Comparison of ENCODE assay signal across 22 cellular contexts in the genomic region with DNA sequence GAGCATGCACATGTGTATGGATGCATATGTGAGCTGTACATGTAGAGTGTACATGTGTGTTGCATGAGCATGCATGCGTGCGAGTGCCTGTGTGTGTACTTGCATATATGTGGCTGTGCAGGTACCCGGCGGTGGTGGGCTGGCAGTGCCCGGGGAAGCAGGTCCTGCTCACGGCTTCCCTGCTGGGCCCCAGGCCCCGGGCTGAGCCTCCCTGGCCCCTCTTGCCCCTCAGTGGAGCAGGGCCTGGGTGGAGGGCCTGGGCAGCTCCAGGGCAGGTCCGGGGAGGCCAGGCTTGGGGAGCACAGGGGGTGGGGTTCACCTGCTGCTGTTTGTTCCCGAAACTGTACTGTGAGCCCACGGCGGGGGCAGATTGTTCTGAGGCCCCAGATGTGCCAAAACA. TPM values are rescaled to one million over a fixed set of nuclear protein-coding genes. Genes with fewer than 3 reads are reported as not detected.
DNase-seq lines count a peak whose midpoint lies in the region; ATAC-seq, FAIRE-seq and TF ChIP-seq lines count a peak whose summit lies in the region.
"Had no signal": no experiment of that assay in that cellular context is flagged by ENCODE, and none has a peak within 500 bp of the region (broad histone marks: within the 10 kb centered on the region; RNA-seq: fewer than 3 reads in every experiment).

No MANE protein-coding gene starts in this region.

- H3K4me1 Mint-ChIP-seq in neural crest cell = peaks cover 25% of the 10 kb centered on the region
- no peaks in the 10 kb centered on the region for H3K4me1 Mint-ChIP-seq in stimulated activated memory B cell treated with anti-CD40 and anti-IgM and Interleukin-4, amounts not matched to agents 10 μg/mL and 1 μg/mL and 100 μg/mL, for 72 hours
- H3K4me1 Mint-ChIP-seq: CD8-positive, alpha-beta memory T cell had no signal

- H2BK20ac ChIP-seq in H1 (ENCODE audit: low read length) = no peak overlapping the region

- no peak overlapping the region for H2BK5ac ChIP-seq in H1 (ENCODE audit: low read depth, low read length)

- H3K18ac ChIP-seq in H1 (ENCODE audit: extremely low read depth, low read length) = no peak overlapping the region

- 0 out of 4 replicates have a peak, but pooled peaks cover 0 to 3% of the 10 kb centered on the region in 2 experiments for H3K79me2 ChIP-seq in H1 (ENCODE audit: control insufficient read depth in 1 of 2, insufficient read depth in 2 of 2, low read length in 2 of 2)

- H3K4me3 ChIP-seq in heart left ventricle = no peak overlapping the region
- H3K4me3 ChIP-seq in H1 (ENCODE audit: extremely low read depth in 1 of 4, insufficient read depth in 2 of 4, low read depth in 3 of 4, low read length in 4 of 4) = no peak overlapping the region
- no peak overlapping the region for H3K4me3 ChIP-seq in upper lobe of right lung
- H3K4me3 ChIP-seq: BLaER1 treated with 17β-estradiol and CSF1 and Interleukin-3, amounts not matched to agents 10 nM and 100 nM; GM12878; GM23338; PC-9; SJSA1 had no signal

- H4K5ac ChIP-seq in H1 (ENCODE audit: insufficient read length, low read depth, low read length) = no peak overlapping the region

- H3K56ac ChIP-seq in H1 (replicated peaks; ENCODE audit: insufficient read length, low read depth, low read length) = no peak overlapping the region

- TF ChIP-seq CTCF in heart left ventricle (IDR thresholded peaks at IDR 0.05) (no peak), H1 (IDR thresholded peaks at IDR 0.05; ENCODE audit: control extremely low read depth in 1 of 3, insufficient read depth in 1 of 3, low read depth in 1 of 3, low read length in 3 of 3) (no peak), neural crest cell (conservative IDR thresholded peaks at IDR 0.05) (no peak), upper lobe of right lung (IDR thresholded peaks at IDR 0.05) (no peak)

- H3K79me1 ChIP-seq in H1 (ENCODE audit: low read depth, low read length) = no peaks in the 10 kb centered on the region

- no peaks in the 10 kb centered on the region for H3K27me3 Mint-ChIP-seq in neural crest cell (ENCODE audit: low read depth)
- peaks cover 29% of the 10 kb centered on the region for H3K27me3 Mint-ChIP-seq in stimulated activated memory B cell treated with anti-CD40 and anti-IgM and Interleukin-4, amounts not matched to agents 10 μg/mL and 1 μg/mL and 100 μg/mL, for 72 hours
- H3K27me3 Mint-ChIP-seq: CD8-positive, alpha-beta memory T cell had no signal

- no peak overlapping the region for H3K27ac ChIP-seq in heart left ventricle
- no peak overlapping the region for H3K27ac ChIP-seq in H1 (ENCODE audit: low read depth, low read length)
- H3K27ac ChIP-seq in upper lobe of right lung = no peak overlapping the region
- H3K27ac ChIP-seq: BLaER1 treated with 17β-estradiol and CSF1 and Interleukin-3, amounts not matched to agents 10 nM and 100 nM; PC-9; RWPE1; SJSA1 had no signal

- H3K4me2 ChIP-seq in H1 (ENCODE audit: insufficient read depth in 1 of 2, low read depth in 2 of 2, low read length in 2 of 2) = no peak overlapping the region
- H3K4me2 ChIP-seq: BLaER1 treated with 17β-estradiol and CSF1 and Interleukin-3, amounts not matched to agents 10 nM and 100 nM; GM23338; PC-9 had no signal

- H3K4ac ChIP-seq in H1 (replicated peaks; ENCODE audit: insufficient read length, low read depth, low read length) = no peak overlapping the region

- H3K27me3 ChIP-seq in heart left ventricle (peaks cover 0 to 15% (median 0%) of the 10 kb centered on the region in 9 donors), H1 (replicated peaks in 1 of 4; ENCODE audit: control insufficient read depth in 3 of 4, extremely low read depth in 1 of 4, insufficient read depth in 3 of 4, low read length in 3 of 4) (no peaks in the 10 kb centered on the region), upper lobe of right lung (no peaks in the 10 kb centered on the region)
- H3K27me3 ChIP-seq: BLaER1 treated with 17β-estradiol and CSF1 and Interleukin-3, amounts not matched to agents 10 nM and 100 nM; SJSA1 had no signal

- no peak for FAIRE-seq in H1 (lab: Jason Lieb, UNC)
- FAIRE-seq: GM12878 had no signal

- no peak overlapping the region for H3K9ac ChIP-seq in H1 (replicated peaks in 1 of 4; ENCODE audit: extremely low read depth in 1 of 4, low read depth in 3 of 4, low read length in 3 of 4)
- H3K9ac ChIP-seq: BLaER1 treated with 17β-estradiol and CSF1 and Interleukin-3, amounts not matched to agents 10 nM and 100 nM had no signal

- no peak overlapping the region for H2BK12ac ChIP-seq in H1 (ENCODE audit: low read depth, low read length)

- no peak overlapping the region for H3K23ac ChIP-seq in H1 (ENCODE audit: insufficient read length)

- H2AFZ ChIP-seq in H1 (ENCODE audit: low read length) = no peak overlapping the region
- H2AFZ ChIP-seq: GM23338, PC-9 had no signal

- H3K4me1 ChIP-seq in heart left ventricle (peaks cover 0 to 6% (median 0%) of the 10 kb centered on the region in 12 donors), H1 (replicated peaks in 1 of 4; ENCODE audit: control insufficient read depth in 3 of 4, insufficient read depth in 4 of 4, low read length in 3 of 4) (peaks cover 0 to 22% (median 11%) of the 10 kb centered on the region in 4 experiments; a peak in 6 of 7 replicates), upper lobe of right lung (no peaks in the 10 kb centered on the region)
- H3K4me1 ChIP-seq: SJSA1 had no signal

- intact Hi-C loops in heart left ventricle (cut with DNase I) = no loop called here
- intact Hi-C loops in Right ventricle myocardium superior (cut with DNase I) = no loop called here
- intact Hi-C loops in upper lobe of right lung (cut with DNase I) = no loop called here

- H3K27ac Mint-ChIP-seq in neural crest cell (ENCODE audit: unreplicated experiment) = no peak overlapping the region
- no peak overlapping the region for H3K27ac Mint-ChIP-seq in stimulated activated memory B cell treated with anti-CD40 and anti-IgM and Interleukin-4, amounts not matched to agents 10 μg/mL and 1 μg/mL and 100 μg/mL, for 72 hours
- H3K27ac Mint-ChIP-seq: GM23338 had no signal

- H4K91ac ChIP-seq in H1 (replicated peaks; ENCODE audit: insufficient read length, low read length) = peak overlapping the region; percentile 31

- ATAC-seq in heart left ventricle (no peak), Right ventricle myocardium superior (ENCODE audit: poor library complexity) (no peak), upper lobe of right lung (no peak), HG02571 (IDR thresholded peaks at IDR 0.05; ENCODE audit: unreplicated experiment) (no peak)
- no peak for ATAC-seq in stimulated activated memory B cell treated with anti-CD40 and anti-IgM and Interleukin-4, amounts not matched to agents 10 μg/mL and 1 μg/mL and 100 μg/mL, for 72 hours
- ATAC-seq: GM12878 had no signal

- DNase-seq in heart left ventricle (peak in 3 of 5 donors; percentile 14 to 49 (median 16)), Right ventricle myocardium superior (no peak), H1 (ENCODE audit: low read depth in 1 of 2, low spot score in 2 of 2) (no peak), neural crest cell (ENCODE audit: low read depth, low spot score) (no peak), upper lobe of right lung (peak; percentile 40), NCI-H146 (lab: John Stamatoyannopoulos, UW) (no peak)
- DNase-seq: DMS53, EL, KG1, NCI-H1105 treated with DMSO at 0.1 percent for 48 hours, NCI-H1694 treated with DMSO at 0.1 percent for 48 hours, NCI-H2227 treated with DMSO at 0.1 percent for 48 hours, NCI-H524 treated with DMSO at 0.1 percent for 48 hours, PC-9 had no signal

- H3K14ac ChIP-seq in H1 (ENCODE audit: insufficient read length) = no peak overlapping the region

- H4K20me1 ChIP-seq in H1 (replicated peaks in 1 of 2; ENCODE audit: control insufficient read depth in 1 of 2, insufficient read depth in 2 of 2, low read length in 2 of 2) = peaks cover 0 to 15% of the 10 kb centered on the region in 2 experiments

- H3K36me3 Mint-ChIP-seq in neural crest cell (ENCODE audit: low read depth) = no peaks in the 10 kb centered on the region
- no peaks in the 10 kb centered on the region for H3K36me3 Mint-ChIP-seq in stimulated activated memory B cell treated with anti-CD40 and anti-IgM and Interleukin-4, amounts not matched to agents 10 μg/mL and 1 μg/mL and 100 μg/mL, for 72 hours
- H3K36me3 Mint-ChIP-seq: CD8-positive, alpha-beta memory T cell had no signal

- CTCF ChIA-PET in H1 (lab: Charles Lee; ENCODE audit: partially characterized antibody) = no interaction called here

- H3K36me3 ChIP-seq in heart left ventricle = no peaks in the 10 kb centered on the region
- H3K36me3 ChIP-seq in H1 (ENCODE audit: control insufficient read depth in 2 of 4, insufficient read depth in 4 of 4, low read length in 3 of 4) = peaks cover 0 to 4% (median 0%) of the 10 kb centered on the region in 4 experiments; a peak in 1 of 8 replicates
- H3K36me3 ChIP-seq in upper lobe of right lung = no peaks in the 10 kb centered on the region
- H3K36me3 ChIP-seq: SJSA1 had no signal

- no peak overlapping the region for H2AK5ac ChIP-seq in H1 (ENCODE audit: low read depth, low read length)

- no peak overlapping the region; the same call in 1 of the 2 replicates for H4K8ac ChIP-seq in H1 (ENCODE audit: extremely low read depth, insufficient read depth, low read length)

- H2BK15ac ChIP-seq in H1 (ENCODE audit: low read length) = 0 out of 2 replicates have a peak overlapping the region, but pooled peaks have one; percentile 5

- no peaks in the 10 kb centered on the region; the same call in 1 of the 2 replicates for H3K23me2 ChIP-seq in H1 (ENCODE audit: low read depth, low read length)

- no peak overlapping the region for H2BK120ac ChIP-seq in H1 (replicated peaks; ENCODE audit: low read depth, low read length)

- H3K9me3 Mint-ChIP-seq in neural crest cell = no peaks in the 10 kb centered on the region
- H3K9me3 Mint-ChIP-seq in stimulated activated memory B cell treated with anti-CD40 and anti-IgM and Interleukin-4, amounts not matched to agents 10 μg/mL and 1 μg/mL and 100 μg/mL, for 72 hours = peaks cover 3% of the 10 kb centered on the region
- H3K9me3 Mint-ChIP-seq: CD8-positive, alpha-beta memory T cell; GM23338 had no signal

- POLR2A ChIA-PET in H1 (lab: Charles Lee; ENCODE audit: partially characterized antibody) = interaction anchor here (1.4 kb wide), 1 partner anchor 177 kb away, joined by 3 read pairs; no protein-coding TSS in a partner anchor

- H3K4me3 Mint-ChIP-seq in neural crest cell = peak overlapping the region; percentile 35
- no peak overlapping the region for H3K4me3 Mint-ChIP-seq in stimulated activated memory B cell treated with anti-CD40 and anti-IgM and Interleukin-4, amounts not matched to agents 10 μg/mL and 1 μg/mL and 100 μg/mL, for 72 hours
- H3K4me3 Mint-ChIP-seq: CD8-positive, alpha-beta memory T cell; GM23338 had no signal

- 87 to 92% (median 89%) methylated on average over 7 to 11 of the region's 11 CpGs for WGBS in heart left ventricle, 4 donors
- 94% methylated on average over 11 of the region's 11 CpGs; no CpG with 5 or more reads in 1 of the 2 experiments for WGBS in H1 (ENCODE audit: extremely low coverage in 1 of 2, insufficient coverage in 1 of 2, insufficient read length in 1 of 2, insufficient replicate concordance in 2 of 2, low coverage in 1 of 2, low lambda C conversion rate in 2 of 2, missing lambda C conversion rate in 1 of 2), 2 experiments

- no peak for TF ChIP-seq RAD21 in H1 (IDR thresholded peaks at IDR 0.05 in 1 of 2, conservative IDR thresholded peaks at IDR 0.05 in 1 of 2; ENCODE audit: low read depth in 2 of 2, low read length in 2 of 2)

- TF ChIP-seq POLR2A in heart left ventricle (IDR thresholded peaks at IDR 0.05) (no peak), H1 (IDR thresholded peaks at IDR 0.05; ENCODE audit: control extremely low read depth in 1 of 2, low read depth in 2 of 2, low read length in 2 of 2) (no peak)

- no peak for TF ChIP-seq EP300 in H1 (IDR thresholded peaks at IDR 0.05; ENCODE audit: borderline replicate concordance in 1 of 2, low read depth in 2 of 2, low read length in 2 of 2)

- H3K9me3 ChIP-seq in heart left ventricle (no peaks in the 10 kb centered on the region), H1 (ENCODE audit: insufficient read depth in 2 of 2, low read depth in 1 of 2, low read length in 1 of 2) (no peaks in the 10 kb centered on the region), upper lobe of right lung (no peaks in the 10 kb centered on the region)
- H3K9me3 ChIP-seq: BLaER1 treated with 17β-estradiol and CSF1 and Interleukin-3, amounts not matched to agents 10 nM and 100 nM; SJSA1 had no signal

RNA-seq across cellular contexts. Expression of a gene that starts 9.4 kb away (rescaled TPM):
- total RNA-seq in heart left ventricle = 1 to 10 TPM in 1 of 9 donors, under 1 TPM in 8; 0.19 to 3.1 (median 0.33) TPM
- under 1 TPM; 0.27 to 0.30 TPM for polyA plus RNA-seq in heart left ventricle
- total RNA-seq in Right ventricle myocardium superior = 1.00 TPM
- total RNA-seq in H1 (2021; fragmentation: NEBNext Ultra II Directional; extraction: Animal tissue kit (Norgen Biotek cat#: 25700)) = 10.8 and 11.5 TPM in 2 replicates
- 10.8 and 13.3 TPM in 2 replicates for polyA plus RNA-seq in H1 (2011; rRNA removed)
- 10.6 TPM for polyA plus RNA-seq in H1 (2011; cell fraction: cytosol; rRNA removed)
- polyA plus RNA-seq in H1 (2011; cell fraction: nucleus; rRNA removed) = 22.6 TPM
- polyA plus RNA-seq in H1 (2012, experiment 1 of 2) = 10.1 to 16.0 TPM (median 14.1 TPM) in 4 replicates
- 9.8 TPM for polyA plus RNA-seq in H1 (2012, experiment 2 of 2)
- 4.8 TPM for polyA plus RNA-seq in H1 (2013, experiment 1 of 2)
- 5.0 TPM for polyA plus RNA-seq in H1 (2013, experiment 2 of 2)
- 28.5 and 40.4 TPM in 2 replicates for polyA minus RNA-seq in H1 (2011; rRNA and poly(A)+ RNA removed)
- polyA minus RNA-seq in H1 (2011; cell fraction: cytosol; rRNA and poly(A)+ RNA removed) = 7.3 TPM
- polyA minus RNA-seq in H1 (2011; cell fraction: nucleus; rRNA and poly(A)+ RNA removed) = 7.3 TPM
- 18.8 and 19.5 TPM in 2 replicates for total RNA-seq in neural crest cell
- 0.46 TPM for total RNA-seq in upper lobe of right lung
- total RNA-seq: SJSA1 had no signal
- polyA plus RNA-seq: CD8-positive, alpha-beta memory T cell had no signal

RNA-seq across cellular contexts. Expression of a gene that starts 59.8 kb away (rescaled TPM):
- total RNA-seq in heart left ventricle (10 to 100 TPM in 5 of 9 donors, 1 to 10 TPM in 4; 8.1 to 14.9 (median 10.3) TPM), Right ventricle myocardium superior (10.4 TPM), neural crest cell (54.3 and 55.2 TPM in 2 replicates), upper lobe of right lung (22.7 TPM)
- polyA plus RNA-seq in heart left ventricle (10 to 100 TPM; 10.4 to 12.8 TPM), H1 (2011; rRNA removed) (41.8 and 61.5 TPM in 2 replicates)
- 57.5 and 61.4 TPM in 2 replicates for total RNA-seq in H1 (2021; fragmentation: NEBNext Ultra II Directional; extraction: Animal tissue kit (Norgen Biotek cat#: 25700))
- polyA plus RNA-seq in H1 (2011; cell fraction: cytosol; rRNA removed) = 32.4 TPM
- polyA plus RNA-seq in H1 (2011; cell fraction: nucleus; rRNA removed) = 61.6 TPM
- 37.7 to 59.0 TPM (median 56.1 TPM) in 4 replicates for polyA plus RNA-seq in H1 (2012, experiment 1 of 2)
- 51.4 TPM for polyA plus RNA-seq in H1 (2012, experiment 2 of 2)
- polyA plus RNA-seq in H1 (2013, experiment 1 of 2) = 41.7 TPM
- polyA plus RNA-seq in H1 (2013, experiment 2 of 2) = 37.8 TPM
- 11.5 and 14.7 TPM in 2 replicates for polyA minus RNA-seq in H1 (2011; rRNA and poly(A)+ RNA removed)
- 34.5 TPM for polyA minus RNA-seq in H1 (2011; cell fraction: cytosol; rRNA and poly(A)+ RNA removed)
- polyA minus RNA-seq in H1 (2011; cell fraction: nucleus; rRNA and poly(A)+ RNA removed) = 50.5 TPM

Comparison
In these comparisons a context has a peak if more than half of its experiments do, and no peak if none do; other contexts are left out.
1. DNase-seq: peak in heart left ventricle (3 of 5) and upper lobe of right lung (single experiment); none in Right ventricle myocardium superior (single experiment), H1 (0 of 2), neural crest cell (single experiment) and NCI-H146 (single experiment).